Comparison of ENCODE assay signal across 16 cellular contexts in genomic region chr12:121260091-121260490, GRCh38. TPM values are rescaled to one million over a fixed set of nuclear protein-coding genes. Genes with fewer than 3 reads are reported as not detected.
DNase-seq lines count a peak whose midpoint lies in the region; ATAC-seq and TF ChIP-seq lines count a peak whose summit lies in the region.
"Had no signal": no experiment of that assay in that cellular context is flagged by ENCODE, and none has a peak within 500 bp of the region (broad histone marks: within the 10 kb centered on the region; RNA-seq: fewer than 3 reads in every experiment).

No MANE protein-coding gene starts in this region.

- H3K4me1 ChIP-seq in thymus (ENCODE audit: control insufficient read depth, insufficient read depth, low read length), result no peaks in the 10 kb centered on the region
- H3K4me1 ChIP-seq: BLaER1 had no signal

- TF ChIP-seq CTCF in neural crest cell (conservative IDR thresholded peaks at IDR 0.05), result no peak
- no peak for TF ChIP-seq CTCF in RWPE1 (conservative IDR thresholded peaks at IDR 0.05; ENCODE audit: low read depth)

- peak overlapping the region; percentile 83 for H3K27ac Mint-ChIP-seq in neural crest cell (ENCODE audit: unreplicated experiment)
- H3K27ac Mint-ChIP-seq: CD8-positive, alpha-beta T cell had no signal

- WGBS in thymus, result over 99% methylated on average over 7 of the region's 7 CpGs

- peaks cover 22% of the 10 kb centered on the region for H3K36me3 Mint-ChIP-seq in neural crest cell (ENCODE audit: low read depth)

- no peak for ATAC-seq in Right ventricle myocardium superior (ENCODE audit: poor library complexity)
- ATAC-seq in left ventricle myocardium superior, result no peak
- no peak for ATAC-seq in GM21528 (IDR thresholded peaks at IDR 0.05; ENCODE audit: low FRiP score, unreplicated experiment)
- ATAC-seq in HG02623 (IDR thresholded peaks at IDR 0.05; ENCODE audit: unreplicated experiment), result no peak
- ATAC-seq: CD8-positive, alpha-beta T cell; GM12878 had no signal

- no peaks in the 10 kb centered on the region for H3K9me3 Mint-ChIP-seq in neural crest cell
- H3K9me3 Mint-ChIP-seq: CD14-positive monocyte; CD8-positive, alpha-beta T cell; H9 had no signal

- no peaks in the 10 kb centered on the region for H3K27me3 Mint-ChIP-seq in neural crest cell (ENCODE audit: low read depth)

- no peak overlapping the region for H3K4me3 Mint-ChIP-seq in neural crest cell
- H3K4me3 Mint-ChIP-seq: CD14-positive monocyte; CD8-positive, alpha-beta T cell; H9 had no signal

- intact Hi-C loops in Right ventricle myocardium superior (cut with DNase I), result no loop called here
- intact Hi-C loops in left ventricle myocardium superior (cut with micrococcal nuclease), result no loop called here

- no peaks in the 10 kb centered on the region for H3K4me1 Mint-ChIP-seq in neural crest cell
- H3K4me1 Mint-ChIP-seq: CD14-positive monocyte, H9 had no signal

- CTCF ChIA-PET in RWPE1 (lab: Yijun Ruan, JAX), result no interaction called here

- DNase-seq in Right ventricle myocardium superior (peak; percentile 4), left ventricle myocardium superior (no peak), cerebellum (ENCODE audit: low spot score) (peak; percentile 75), neural crest cell (ENCODE audit: low read depth, low spot score) (no peak), RWPE1 (ENCODE audit: low spot score) (no peak)
- DNase-seq: 8988T; Calu3; CD8-positive, alpha-beta T cell; DMS79 treated with DMSO at 0.1 percent for 48 hours; H9 had no signal

- peaks cover 26% of the 10 kb centered on the region for H3K36me3 ChIP-seq in thymus (ENCODE audit: control insufficient read depth, insufficient read depth)

- H3K9me3 ChIP-seq in thymus (ENCODE audit: control insufficient read depth), result no peaks in the 10 kb centered on the region
- H3K9me3 ChIP-seq: BLaER1 had no signal

- H3K27ac ChIP-seq in thymus (ENCODE audit: low read depth), result peak overlapping the region; percentile 11
- no peak overlapping the region for H3K27ac ChIP-seq in RWPE1
- H3K27ac ChIP-seq: BLaER1 had no signal

- POLR2A ChIA-PET in RWPE1 (lab: Yijun Ruan, JAX; ENCODE audit: low non-redundant PET), result no interaction called here

- H3K4me3 ChIP-seq in thymus (ENCODE audit: low read length), result no peak overlapping the region
- H3K4me3 ChIP-seq: BLaER1, GM12878 had no signal

- H3K27me3 ChIP-seq in thymus (ENCODE audit: control insufficient read depth, insufficient read depth), result no peaks in the 10 kb centered on the region
- H3K27me3 ChIP-seq: BLaER1 had no signal

RNA-seq across cellular contexts. Expression of gene CAMKK2, which starts 36.4 kb away (rescaled TPM):
- 14.8 TPM for total RNA-seq in Right ventricle myocardium superior
- 16.8 TPM for total RNA-seq in left ventricle myocardium superior
- total RNA-seq in cerebellum, result 27.3 TPM
- total RNA-seq in neural crest cell, result 40.4 and 43.1 TPM in 2 replicates
- 14.0 TPM for polyA plus RNA-seq in thymus

RNA-seq across cellular contexts. Expression of gene P2RX4, which starts 50.2 kb away (rescaled TPM):
- 7.4 TPM for total RNA-seq in Right ventricle myocardium superior
- total RNA-seq in left ventricle myocardium superior, result 4.9 TPM
- 9.4 TPM for total RNA-seq in cerebellum
- 7.8 and 10.8 TPM in 2 replicates for total RNA-seq in neural crest cell
- polyA plus RNA-seq in thymus, result 15.2 TPM

Comparison
In these comparisons a context has a peak if more than half of its experiments do, and no peak if none do; other contexts are left out.
1. DNase-seq: peak in Right ventricle myocardium superior (single experiment) and cerebellum (single experiment); none in left ventricle myocardium superior (single experiment), neural crest cell (single experiment) and RWPE1 (single experiment).